ENCODE assay signal across 8 cellular contexts in genomic region chr13:48412100-48412556, GRCh38. TPM values are rescaled to one million over a fixed set of nuclear protein-coding genes. Genes with fewer than 3 reads are reported as not detected.
A peak's percentile ranks its signal among the peaks of the same experiment; 100 is the strongest.
DNase-seq lines count a peak whose midpoint lies in the region; ATAC-seq, FAIRE-seq and TF ChIP-seq lines count a peak whose summit lies in the region.

No MANE protein-coding gene starts in this region.

- no peaks in the 10 kb centered on the region for H3K27me3 Mint-ChIP-seq in MCF 10A (ENCODE audit: insufficient read depth, unreplicated experiment)

- peaks cover 20% of the 10 kb centered on the region for H3K4me1 Mint-ChIP-seq in MCF 10A (ENCODE audit: insufficient read depth, unreplicated experiment)

- peak overlapping the region; percentile 96 for H3K4me3 Mint-ChIP-seq in MCF 10A (ENCODE audit: unreplicated experiment)

- no peak for DNase-seq in Jurkat, Clone E6-1 (ENCODE audit: low read depth, low spot score)
- DNase-seq in MCF 10A (ENCODE audit: unreplicated experiment), result peak; percentile 43
- peak; percentile 49 for DNase-seq in left kidney (ENCODE audit: low read depth, low spot score)
- DNase-seq in superior temporal gyrus (ENCODE audit: extremely low spot score), result peak; percentile 12
- no peak for DNase-seq in NCI-H1105 treated with DMSO at 0.1 percent for 48 hours (lab: John Stamatoyannopoulos, UW)
- no peak for DNase-seq in NCI-H2227 (lab: John Stamatoyannopoulos, UW; ENCODE audit: unreplicated experiment)
- DNase-seq in GM12891 (ENCODE audit: insufficient read length, low spot score), result no peak

- H3K27ac Mint-ChIP-seq in MCF 10A (ENCODE audit: low read depth, unreplicated experiment), result peak overlapping the region; percentile 97

- FAIRE-seq in GM12891 (lab: Jason Lieb, UNC), result no peak

- H3K9me3 Mint-ChIP-seq in MCF 10A (ENCODE audit: unreplicated experiment), result no peaks in the 10 kb centered on the region

- ATAC-seq in HG03442 (IDR thresholded peaks at IDR 0.05; ENCODE audit: unreplicated experiment), result no peak

- no TSS peak for BruUV-seq in MCF 10A (replicated peaks; lab: Mats Ljungman, UMichigan)

- intact Hi-C loops in MCF 10A (cut with micrococcal nuclease), result loop anchor here (5.0 kb wide), 1 partner anchor 175 kb away; no protein-coding TSS in a partner anchor

- TF ChIP-seq CTCF in MCF 10A (IDR thresholded peaks at IDR 0.05; ENCODE audit: unreplicated experiment), result no peak

- POLR2A ChIA-PET in MCF 10A (lab: Yijun Ruan, JAX), result interaction anchor here (0.6 to 2.5 kb wide), 29 partner anchors 7 to 177 kb away, joined by 3 to 42 read pairs (median 5); partner anchors contain the start of genes RB1 and RCBTB2

- CTCF ChIA-PET in MCF 10A (lab: Yijun Ruan, JAX), result interaction anchor here (0.8 to 1.2 kb wide), 3 partner anchors 10 to 80 kb away, joined by 3 to 4 read pairs (median 4); no protein-coding TSS in a partner anchor

- peaks cover 17% of the 10 kb centered on the region for H3K36me3 Mint-ChIP-seq in MCF 10A (ENCODE audit: insufficient read depth, unreplicated experiment)

- peak overlapping the region; percentile 23 for H3K4me3 ChIP-seq in Jurkat, Clone E6-1 (ENCODE audit: low read length)

- TF ChIP-seq POLR2A in GM12891 (IDR thresholded peaks at IDR 0.05; ENCODE audit: low read depth, low read length), result no peak

TF ChIP-seq in GM12891, 5 proteins besides CTCF, POLR2A, EP300 and RAD21:
- TF ChIP-seq POLR2AphosphoS5 (IDR thresholded peaks at IDR 0.05; ENCODE audit: low read depth, low read length) (no peak), PAX5 (IDR thresholded peaks at IDR 0.05; ENCODE audit: insufficient read depth, low read length, severe bottlenecking) (no peak), TAF1 (IDR thresholded peaks at IDR 0.05; ENCODE audit: low read depth, low read length) (no peak), SPI1 (IDR thresholded peaks at IDR 0.05; ENCODE audit: low read depth, low read length) (no peak), POU2F2 (IDR thresholded peaks at IDR 0.05; ENCODE audit: low read depth, low read length) (no peak)

RNA-seq across cellular contexts. Expression of gene LPAR6, which starts 0.8 kb away (rescaled TPM):
- 2.1 TPM for polyA plus RNA-seq in Jurkat, Clone E6-1 (2012; ENCODE audit: insufficient read depth, insufficient read length)
- total RNA-seq in MCF 10A (2022), result 2.2 and 3.1 TPM in 2 replicates
- polyA plus RNA-seq in GM12891 (2012; ENCODE audit: low read depth, missing spikeins), result 0.89 TPM

Comparison
In these comparisons a context has a peak if more than half of its experiments do, and no peak if none do; other contexts are left out.
1. DNase-seq: peak in MCF 10A (single experiment), left kidney (single experiment) and superior temporal gyrus (single experiment); none in Jurkat, Clone E6-1 (single experiment), NCI-H1105 treated with DMSO at 0.1 percent for 48 hours (single experiment), NCI-H2227 (single experiment) and GM12891 (single experiment).